In genomic region chr3:151609491-151609890, GRCh38 we compare ENCODE assay signal across 37 cellular contexts.
"Had no signal": no experiment of that assay in that cellular context is flagged by ENCODE, and none has a peak within 500 bp of the region (broad histone marks: within the 10 kb centered on the region; RNA-seq: fewer than 3 reads in every experiment).

No MANE protein-coding gene starts in this region.

- H3K27me3 ChIP-seq: ascending aorta, cardiac muscle cell had no signal

- H3K9me3 ChIP-seq: ascending aorta had no signal

- H3K4me3 ChIP-seq: ascending aorta, cardiac muscle cell had no signal

- H3K4me1 Mint-ChIP-seq: activated CD4-positive, alpha-beta memory T cell treated with anti-CD3 and anti-CD28 coated beads, Interleukin-2, amount 10 ng/mL, durations not matched to agents 7 days and 5 days; activated CD4-positive, alpha-beta T cell treated with anti-CD3 and anti-CD28 coated beads for 36 hours; activated CD4-positive, alpha-beta T cell treated with anti-CD3 and anti-CD28 coated beads, Interleukin-2, amount 10 ng/mL, durations not matched to agents 7 days and 5 days; activated CD8-positive, alpha-beta memory T cell treated with anti-CD3 and anti-CD28 coated beads, Interleukin-2, amount 10 ng/mL, durations not matched to agents 7 days and 5 days; activated naive CD4-positive, alpha-beta T cell treated with anti-CD3 and anti-CD28 coated beads, Interleukin-2, amount 10 ng/mL, durations not matched to agents 7 days and 5 days; activated naive CD4-positive, alpha-beta T cell treated with anti-CD3 and anti-CD28 coated beads, Interleukin-2, amount 50 U/mL, for 24 hours; activated naive CD8-positive, alpha-beta T cell treated with anti-CD3 and anti-CD28 coated beads, Interleukin-2, amount 10 ng/mL, durations not matched to agents 7 days and 5 days; activated naive CD8-positive, alpha-beta T cell treated with anti-CD3 and anti-CD28 coated beads, Interleukin-2, amount 50 U/mL, for 24 hours; brain; central memory CD8-positive, alpha-beta T cell had no signal

- H3K4me3 Mint-ChIP-seq: activated CD4-positive, alpha-beta memory T cell treated with anti-CD3 and anti-CD28 coated beads, Interleukin-2, amount 10 ng/mL, durations not matched to agents 7 days and 5 days; activated CD4-positive, alpha-beta T cell treated with anti-CD3 and anti-CD28 coated beads for 36 hours; activated CD4-positive, alpha-beta T cell treated with anti-CD3 and anti-CD28 coated beads, Interleukin-2, amount 10 ng/mL, durations not matched to agents 7 days and 5 days; activated CD8-positive, alpha-beta memory T cell treated with anti-CD3 and anti-CD28 coated beads, Interleukin-2, amount 10 ng/mL, durations not matched to agents 7 days and 5 days; activated CD8-positive, alpha-beta T cell treated with anti-CD3 and anti-CD28 coated beads, Interleukin-2, amount 10 ng/mL, durations not matched to agents 7 days and 5 days; activated naive CD4-positive, alpha-beta T cell treated with anti-CD3 and anti-CD28 coated beads, Interleukin-2, amount 10 ng/mL, durations not matched to agents 7 days and 5 days; activated naive CD4-positive, alpha-beta T cell treated with anti-CD3 and anti-CD28 coated beads, Interleukin-2, amount 50 U/mL, for 24 hours; activated naive CD8-positive, alpha-beta T cell; activated naive CD8-positive, alpha-beta T cell treated with anti-CD3 and anti-CD28 coated beads, Interleukin-2, amount 10 ng/mL, durations not matched to agents 7 days and 5 days; activated naive CD8-positive, alpha-beta T cell treated with anti-CD3 and anti-CD28 coated beads, Interleukin-2, amount 50 U/mL, for 24 hours; activated T-cell treated with anti-CD3 and anti-CD28 coated beads, Interleukin-2, amount 50 U/mL, for 24 hours; brain; central memory CD8-positive, alpha-beta T cell; T-helper 1 cell treated with Interleukin-12 subunit alpha and Interleukin-12 subunit beta and Interleukin-4 antibody, amounts not matched to agents 30 μg/mL and 1 μg/mL, for 36 hours; T-helper 2 cell treated with Interferon-gamma antibody and Interleukin-4, amounts not matched to agents 5 μg/mL and 100 μg/mL, for 36 hours had no signal

- H3K36me3 Mint-ChIP-seq: activated CD8-positive, alpha-beta memory T cell treated with anti-CD3 and anti-CD28 coated beads, Interleukin-2, amount 10 ng/mL, durations not matched to agents 7 days and 5 days; activated naive CD4-positive, alpha-beta T cell treated with anti-CD3 and anti-CD28 coated beads, Interleukin-2, amount 10 ng/mL, durations not matched to agents 7 days and 5 days; activated naive CD4-positive, alpha-beta T cell treated with anti-CD3 and anti-CD28 coated beads, Interleukin-2, amount 50 U/mL, for 24 hours; activated naive CD8-positive, alpha-beta T cell; activated naive CD8-positive, alpha-beta T cell treated with anti-CD3 and anti-CD28 coated beads, Interleukin-2, amount 10 ng/mL, durations not matched to agents 7 days and 5 days; brain had no signal

- H3K27ac ChIP-seq: ascending aorta, cardiac muscle cell, VCaP had no signal

- H3K27ac Mint-ChIP-seq: activated CD4-positive, alpha-beta memory T cell treated with anti-CD3 and anti-CD28 coated beads, Interleukin-2, amount 10 ng/mL, durations not matched to agents 7 days and 5 days; activated CD4-positive, alpha-beta T cell treated with anti-CD3 and anti-CD28 coated beads for 36 hours; activated CD4-positive, alpha-beta T cell treated with anti-CD3 and anti-CD28 coated beads, Interleukin-2, amount 10 ng/mL, durations not matched to agents 7 days and 5 days; activated CD8-positive, alpha-beta memory T cell treated with anti-CD3 and anti-CD28 coated beads, Interleukin-2, amount 10 ng/mL, durations not matched to agents 7 days and 5 days; activated CD8-positive, alpha-beta T cell treated with anti-CD3 and anti-CD28 coated beads, Interleukin-2, amount 10 ng/mL, durations not matched to agents 7 days and 5 days; activated naive CD4-positive, alpha-beta T cell treated with anti-CD3 and anti-CD28 coated beads, Interleukin-2, amount 10 ng/mL, durations not matched to agents 7 days and 5 days; activated naive CD4-positive, alpha-beta T cell treated with anti-CD3 and anti-CD28 coated beads, Interleukin-2, amount 50 U/mL, for 24 hours; activated naive CD8-positive, alpha-beta T cell; activated naive CD8-positive, alpha-beta T cell treated with anti-CD3 and anti-CD28 coated beads, Interleukin-2, amount 10 ng/mL, durations not matched to agents 7 days and 5 days; activated naive CD8-positive, alpha-beta T cell treated with anti-CD3 and anti-CD28 coated beads, Interleukin-2, amount 50 U/mL, for 24 hours; activated T-cell treated with anti-CD3 and anti-CD28 coated beads, Interleukin-2, amount 50 U/mL, for 24 hours; activated T-helper 2 cell treated with anti-CD3 and anti-CD28 coated beads, Interferon-gamma antibody, Interleukin-2, Interleukin-4, amounts not matched to agents 10 μg/mL and 5 μg/mL and 100 μg/mL, durations not matched to agents 14 hours and 24 hours and 36 hours; brain; T-helper 1 cell treated with Interleukin-12 subunit alpha and Interleukin-12 subunit beta and Interleukin-4 antibody, amounts not matched to agents 30 μg/mL and 1 μg/mL, for 36 hours; T-helper 2 cell treated with Interferon-gamma antibody and Interleukin-4, amounts not matched to agents 5 μg/mL and 100 μg/mL, for 36 hours had no signal

- H3K27me3 Mint-ChIP-seq: activated CD4-positive, alpha-beta memory T cell treated with anti-CD3 and anti-CD28 coated beads, Interleukin-2, amount 10 ng/mL, durations not matched to agents 7 days and 5 days; activated CD4-positive, alpha-beta T cell treated with anti-CD3 and anti-CD28 coated beads for 36 hours; activated CD8-positive, alpha-beta memory T cell treated with anti-CD3 and anti-CD28 coated beads, Interleukin-2, amount 10 ng/mL, durations not matched to agents 7 days and 5 days; activated naive CD4-positive, alpha-beta T cell treated with anti-CD3 and anti-CD28 coated beads, Interleukin-2, amount 10 ng/mL, durations not matched to agents 7 days and 5 days; activated naive CD8-positive, alpha-beta T cell; activated T-cell treated with anti-CD3 and anti-CD28 coated beads, Interleukin-2, amount 50 U/mL, for 24 hours had no signal

- DNase-seq: activated CD4-positive, alpha-beta memory T cell treated with anti-CD3 and anti-CD28 coated beads, Interleukin-2, amount 10 ng/mL, durations not matched to agents 7 days and 5 days; activated CD4-positive, alpha-beta T cell treated with anti-CD3 and anti-CD28 coated beads for 1 hour; activated CD4-positive, alpha-beta T cell treated with anti-CD3 and anti-CD28 coated beads for 36 hours; activated CD4-positive, alpha-beta T cell treated with anti-CD3 and anti-CD28 coated beads for 48 hours; activated CD4-positive, alpha-beta T cell treated with anti-CD3 and anti-CD28 coated beads, Interleukin-2, amount 10 ng/mL, durations not matched to agents 7 days and 5 days; activated CD4-positive, alpha-beta T cell treated with anti-CD3 and anti-CD28 coated beads, Interleukin-2, amount 50 U/mL, for 48 hours; activated CD4-positive, CD25-positive, alpha-beta regulatory T cell; activated CD8-positive, alpha-beta memory T cell treated with anti-CD3 and anti-CD28 coated beads for 24 hours; activated CD8-positive, alpha-beta memory T cell treated with anti-CD3 and anti-CD28 coated beads, Interleukin-2, amount 10 ng/mL, durations not matched to agents 7 days and 5 days; activated CD8-positive, alpha-beta memory T cell treated with anti-CD3 and anti-CD28 coated beads, Interleukin-2, amount 50 U/mL, for 48 hours; activated CD8-positive, alpha-beta T cell treated with anti-CD3 and anti-CD28 coated beads, Interleukin-2, amount 10 ng/mL, durations not matched to agents 7 days and 5 days; activated effector memory CD4-positive, alpha-beta T cell treated with Interleukin-2 at 50 U/mL for 16 hours; activated gamma-delta T cell; activated naive CD4-positive, alpha-beta T cell treated with anti-CD3 and anti-CD28 coated beads, Interleukin-2, amount 10 ng/mL, durations not matched to agents 7 days and 5 days; activated naive CD4-positive, alpha-beta T cell treated with Interleukin-2 at 50 U/mL for 16 hours; activated naive CD8-positive, alpha-beta T cell treated with anti-CD3 and anti-CD28 coated beads, Interleukin-2, amount 10 ng/mL, durations not matched to agents 7 days and 5 days; activated naive CD8-positive, alpha-beta T cell treated with anti-CD3 and anti-CD28 coated beads, Interleukin-2, amount 50 U/mL, for 24 hours; activated T-cell treated with anti-CD3 and anti-CD28 coated beads, Interleukin-2, amount 50 U/mL, for 24 hours; activated T-cell treated with anti-CD3 and anti-CD28 coated beads, Interleukin-2, amount 50 U/mL, for 48 hours; amygdala; anterior cingulate cortex; caudate nucleus; cerebellar nuclear complex; T-helper 1 cell; T-helper 2 cell; T-helper 9 cell had no signal

- H3K9me3 Mint-ChIP-seq: activated CD4-positive, alpha-beta memory T cell treated with anti-CD3 and anti-CD28 coated beads, Interleukin-2, amount 10 ng/mL, durations not matched to agents 7 days and 5 days; activated CD4-positive, alpha-beta T cell treated with anti-CD3 and anti-CD28 coated beads, Interleukin-2, amount 10 ng/mL, durations not matched to agents 7 days and 5 days; activated naive CD4-positive, alpha-beta T cell treated with anti-CD3 and anti-CD28 coated beads, Interleukin-2, amount 10 ng/mL, durations not matched to agents 7 days and 5 days; activated naive CD4-positive, alpha-beta T cell treated with anti-CD3 and anti-CD28 coated beads, Interleukin-2, amount 50 U/mL, for 24 hours; activated naive CD8-positive, alpha-beta T cell treated with anti-CD3 and anti-CD28 coated beads, Interleukin-2, amount 10 ng/mL, durations not matched to agents 7 days and 5 days; activated T-helper 2 cell treated with anti-CD3 and anti-CD28 coated beads, Interferon-gamma antibody, Interleukin-2, Interleukin-4, amounts not matched to agents 10 μg/mL and 5 μg/mL and 100 μg/mL, durations not matched to agents 14 hours and 24 hours and 36 hours; central memory CD8-positive, alpha-beta T cell; T-helper 1 cell treated with Interleukin-12 subunit alpha and Interleukin-12 subunit beta and Interleukin-4 antibody, amounts not matched to agents 30 μg/mL and 1 μg/mL, for 36 hours; T-helper 2 cell treated with Interferon-gamma antibody and Interleukin-4, amounts not matched to agents 5 μg/mL and 100 μg/mL, for 36 hours had no signal

- ATAC-seq: activated CD4-positive, alpha-beta T cell treated with anti-CD3 and anti-CD28 coated beads for 36 hours; activated CD4-positive, CD25-positive, alpha-beta regulatory T cell treated with anti-CD3 and anti-CD28 coated beads, Interleukin-2, amount 50 U/mL, for 24 hours; activated CD8-positive, alpha-beta memory T cell treated with anti-CD3 and anti-CD28 coated beads, Interleukin-2, amount 10 ng/mL, durations not matched to agents 7 days and 5 days; activated CD8-positive, alpha-beta T cell treated with anti-CD3 and anti-CD28 coated beads, Interleukin-2, amount 10 ng/mL, durations not matched to agents 7 days and 5 days; activated naive CD8-positive, alpha-beta T cell treated with anti-CD3 and anti-CD28 coated beads, Interleukin-2, amount 50 U/mL, for 24 hours had no signal

- H3K36me3 ChIP-seq: ascending aorta, cardiac muscle cell had no signal
